8 cellular contexts compared by ENCODE assay signal in the genomic region with DNA sequence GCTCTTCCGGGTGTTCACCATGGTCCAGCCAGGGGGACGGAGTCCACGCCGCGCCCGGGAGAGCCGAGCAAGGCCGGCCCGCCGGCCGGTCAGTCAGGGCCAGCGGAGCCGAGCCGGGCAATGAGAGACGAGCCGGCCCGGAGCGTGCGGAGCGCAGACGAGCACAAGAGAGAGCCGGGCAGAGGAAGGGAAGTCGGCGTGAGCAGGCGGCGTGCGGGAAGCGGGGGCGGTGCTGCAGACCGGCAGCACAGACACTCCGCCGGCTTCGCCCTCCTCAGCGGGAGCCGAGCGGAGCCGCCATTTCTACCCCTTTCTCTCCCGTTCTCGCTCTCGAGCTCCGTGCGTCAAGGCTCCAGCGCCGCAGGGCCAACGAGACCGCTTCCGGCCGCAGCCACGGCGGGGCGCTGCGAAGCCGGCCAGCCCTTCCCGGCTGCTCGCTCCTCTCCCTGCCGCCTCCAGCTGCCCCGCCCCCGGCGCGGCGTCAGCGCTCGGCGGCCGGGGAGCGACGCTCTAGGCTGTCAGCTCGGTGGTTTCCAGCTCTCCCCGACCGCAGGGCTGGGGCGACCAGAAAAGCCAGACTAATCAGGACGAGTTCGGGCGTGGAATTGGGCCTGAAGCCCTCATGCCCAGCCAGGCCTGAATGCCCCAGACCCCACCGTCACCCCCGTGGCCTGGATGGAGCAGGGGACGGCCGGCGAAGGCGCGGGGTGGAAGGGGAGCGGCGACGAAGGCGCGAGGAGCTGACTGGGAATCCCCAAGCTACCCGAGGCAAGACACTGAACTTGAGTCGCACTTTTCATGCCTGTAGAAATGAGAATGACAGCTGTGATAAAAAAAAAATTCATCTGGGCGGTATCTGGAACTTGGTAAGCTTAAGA. TPM values are rescaled to one million over a fixed set of nuclear protein-coding genes. Genes with fewer than 3 reads are reported as not detected.
DNase-seq lines count a peak whose midpoint lies in the region; ATAC-seq, FAIRE-seq and TF ChIP-seq lines count a peak whose summit lies in the region.

A gene (minus strand): TSS at position 374 of the 878 bp plus-strand sequence. CDS start 353 bp downstream, at position 21.

- peak; percentile 98 for DNase-seq in AG20443 (ENCODE audit: low spot score)
- peak; percentile 86 to 96 for DNase-seq in NCI-H446 (lab: John Stamatoyannopoulos, UW)
- DNase-seq in cerebellar cortex (ENCODE audit: low spot score): peak; percentile 92
- DNase-seq in kidney: peak; percentile 97
- DNase-seq in stimulated activated CD4-positive, alpha-beta T cell treated with anti-CD3 and anti-CD28 coated beads, Interleukin-15, amount 100 ng/mL, for 24 hours: peak; percentile 93

- H3K27ac ChIP-seq in kidney (ENCODE audit: low read depth in 2 of 2, low read length in 2 of 2): peak within 1 kb of the TSS; percentile 94 to 95

- TF ChIP-seq CTCF in kidney (IDR thresholded peaks at IDR 0.05; ENCODE audit: borderline replicate concordance, extremely low read depth, insufficient read depth): peak; percentile 81

- H3K36me3 ChIP-seq in kidney (ENCODE audit: control insufficient read depth in 1 of 2, insufficient read depth in 2 of 2, low read length in 2 of 2): no peaks in the 10 kb centered on the region

- H3K4me3 ChIP-seq in kidney (ENCODE audit: low read length in 2 of 2): peak within 1 kb of the TSS; percentile 80 to 83

- ATAC-seq in GM19035 (IDR thresholded peaks at IDR 0.05; ENCODE audit: unreplicated experiment) (peak; percentile 78), HG03354 (IDR thresholded peaks at IDR 0.05; ENCODE audit: poor library complexity, severe bottlenecking, unreplicated experiment) (peak; percentile 78)
- peak; percentile 82 to 88 for ATAC-seq in activated CD4-positive, CD25-positive, alpha-beta regulatory T cell treated with anti-CD3 and anti-CD28 coated beads, Interleukin-2, amount 50 U/mL, for 24 hours

- H3K9ac ChIP-seq in kidney (ENCODE audit: low read length in 2 of 2): peak within 1 kb of the TSS; percentile 85 to 91

- no peaks in the 10 kb centered on the region for H3K9me3 ChIP-seq in kidney (ENCODE audit: control insufficient read depth in 1 of 2, low read length in 2 of 2)

- intact Hi-C loops in kidney (cut with DNase I): no loop called here

- FAIRE-seq in kidney (lab: Jason Lieb, UNC): no peak

- peaks cover 6 to 10% of the 10 kb centered on the region in 2 donors for H3K4me1 ChIP-seq in kidney (ENCODE audit: control insufficient read depth in 1 of 2, insufficient read depth in 1 of 2, low read depth in 1 of 2, low read length in 2 of 2)

RNA-seq across cellular contexts. Expression of the gene that starts here (rescaled TPM):
- 28.7 TPM for total RNA-seq in kidney
- polyA plus RNA-seq in kidney (ENCODE audit: insufficient read depth, low read depth, low replicate concordance): 2.3 TPM

Comparison
In these comparisons a context has a peak if more than half of its experiments do, and no peak if none do; other contexts are left out.
1. Peak in every context shown above with its lines: DNase-seq, ATAC-seq, H3K4me3 ChIP-seq and H3K27ac ChIP-seq.